25 cellular contexts compared by ENCODE assay signal in the genomic region with DNA sequence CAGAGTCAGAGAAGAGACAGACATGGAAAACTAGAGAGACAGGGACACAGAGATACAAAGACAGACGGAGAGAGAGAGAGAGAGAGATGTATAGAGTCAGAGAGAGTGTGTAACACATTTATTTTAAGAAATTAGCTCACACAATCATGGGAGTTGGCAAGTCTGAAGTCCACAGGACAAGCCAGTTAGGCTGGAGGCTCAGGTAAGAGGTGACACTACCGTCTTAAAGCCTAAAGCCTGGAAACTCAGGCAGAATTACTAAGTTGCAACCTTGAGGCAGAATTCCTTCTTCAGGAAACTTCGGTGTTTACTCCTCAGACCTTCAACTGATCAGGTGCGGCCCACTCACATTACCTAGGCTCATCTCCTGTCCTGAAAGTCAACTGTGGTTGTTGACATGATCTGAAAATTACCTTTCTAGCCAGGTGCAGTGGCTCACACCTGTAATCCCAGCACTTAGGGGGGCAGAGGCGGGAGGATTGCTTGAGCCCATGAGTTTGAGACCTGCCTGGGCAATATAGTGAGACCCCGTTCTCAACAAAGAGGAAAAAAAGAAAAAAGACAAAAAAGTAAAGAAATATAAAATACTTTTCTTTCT. TPM values are rescaled to one million over a fixed set of nuclear protein-coding genes. Genes with fewer than 3 reads are reported as not detected.
"Had no signal": no experiment of that assay in that cellular context is flagged by ENCODE, and none has a peak within 500 bp of the region (broad histone marks: within the 10 kb centered on the region; RNA-seq: fewer than 3 reads in every experiment).

No MANE protein-coding gene starts in this region.

- H3K4me3 Mint-ChIP-seq: neural progenitor cell, WTC11 had no signal

- H3K27ac ChIP-seq: ascending aorta, esophagus muscularis mucosa, gastroesophageal sphincter, heart right ventricle, left ventricle myocardium inferior, neural progenitor cell, prostate gland, right atrium auricular region, stomach had no signal

- H2AFZ ChIP-seq: neural progenitor cell had no signal

- ATAC-seq: gastroesophageal sphincter, heart right ventricle, WTC11 had no signal

- H3K9ac ChIP-seq: neural progenitor cell had no signal

- H3K27ac Mint-ChIP-seq: memory B cell, neural progenitor cell, WTC11 had no signal

- H3K36me3 Mint-ChIP-seq: memory B cell, neural progenitor cell had no signal

- H3K9me3 Mint-ChIP-seq: memory B cell had no signal

- DNase-seq: activated CD4-positive, alpha-beta T cell treated with anti-CD3 and anti-CD28 coated beads for 48 hours; activated CD8-positive, alpha-beta memory T cell treated with anti-CD3 and anti-CD28 coated beads for 24 hours; activated CD8-positive, alpha-beta memory T cell treated with anti-CD3 and anti-CD28 coated beads, Interleukin-2, amount 50 U/mL, for 48 hours; activated naive CD4-positive, alpha-beta T cell; cortex of kidney; effector CD4-positive, alpha-beta T cell; heart right ventricle; left ventricle myocardium inferior; stimulated activated CD4-positive, alpha-beta T cell treated with anti-CD3 and anti-CD28 coated beads, Interleukin-15, amount 100 ng/mL, for 24 hours; stimulated activated CD4-positive, alpha-beta T cell treated with anti-CD3 and anti-CD28 coated beads, Interleukin-2, amount 100 ng/mL, for 48 hours; stomach; SW 1271; trophoblast cell had no signal

- H3K4me1 ChIP-seq: ascending aorta, neural progenitor cell, prostate gland, right atrium auricular region had no signal

- H3K4me2 ChIP-seq: neural progenitor cell had no signal

- H3K27me3 ChIP-seq: ascending aorta, neural progenitor cell, right atrium auricular region had no signal

- H3K4me3 ChIP-seq: ascending aorta, esophagus muscularis mucosa, gastroesophageal sphincter, heart right ventricle, left ventricle myocardium inferior, neural progenitor cell, prostate gland, right atrium auricular region, stomach had no signal

- H3K36me3 ChIP-seq: ascending aorta, esophagus muscularis mucosa, left ventricle myocardium inferior, neural progenitor cell, prostate gland, right atrium auricular region had no signal

- H3K9me3 ChIP-seq: ascending aorta, esophagus muscularis mucosa, gastroesophageal sphincter, heart right ventricle, left ventricle myocardium inferior, prostate gland, right atrium auricular region, stomach had no signal

RNA-seq across cellular contexts. Expression of a gene that starts 2.8 kb away (rescaled TPM):
- total RNA-seq: kidney epithelial cell, osteoblast, skeletal muscle tissue, temporal lobe had no signal
